In the genomic region with DNA sequence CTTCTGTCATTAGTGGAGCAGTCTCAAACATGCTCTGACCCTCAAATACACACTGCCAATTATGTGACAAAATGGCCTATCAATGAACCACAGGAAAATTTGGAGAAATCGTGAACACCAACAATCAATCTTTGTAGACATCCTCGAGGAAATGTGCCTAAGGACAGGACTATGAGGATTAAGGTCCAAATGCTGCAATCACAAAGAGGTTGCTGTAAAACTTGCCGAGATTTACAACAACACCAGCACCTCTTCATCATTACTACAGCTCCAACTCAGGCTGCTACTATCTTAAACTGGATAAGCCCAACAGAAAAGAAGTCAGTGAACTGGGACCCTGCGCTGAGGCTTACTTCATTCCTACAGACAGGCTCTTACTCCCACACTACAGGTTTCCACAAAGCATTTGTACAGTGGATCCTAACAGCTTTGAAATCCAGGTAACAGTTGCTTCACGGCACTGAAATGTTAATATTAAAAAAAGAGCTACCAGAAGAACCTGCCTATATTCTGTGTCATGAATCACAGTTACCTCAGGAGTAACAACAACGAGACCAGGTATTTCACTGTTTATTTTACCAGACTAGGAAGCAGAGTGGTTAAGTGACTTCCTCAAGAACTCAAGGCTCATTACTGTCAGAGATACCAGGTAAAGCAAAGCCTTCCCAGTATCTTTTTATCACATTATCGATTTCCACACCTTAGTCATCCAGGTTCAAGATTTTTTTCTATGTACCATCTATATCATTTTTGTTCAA, we compare ENCODE assay signal across 13 cellular contexts. TPM values are rescaled to one million over a fixed set of nuclear protein-coding genes. Genes with fewer than 3 reads are reported as not detected.
A peak's percentile ranks its signal among the peaks of the same experiment; 100 is the strongest.
DNase-seq lines count a peak whose midpoint lies in the region; ATAC-seq and TF ChIP-seq lines count a peak whose summit lies in the region.
"Had no signal": no experiment of that assay in that cellular context is flagged by ENCODE, and none has a peak within 500 bp of the region (broad histone marks: within the 10 kb centered on the region; RNA-seq: fewer than 3 reads in every experiment).

No MANE protein-coding gene starts in this region.

- H3K36me3 Mint-ChIP-seq in CD4-positive, CD25-positive, alpha-beta regulatory T cell = no peaks in the 10 kb centered on the region
- H3K36me3 Mint-ChIP-seq in natural killer cell (no peaks in the 10 kb centered on the region), osteocyte (ENCODE audit: unreplicated experiment) (no peaks in the 10 kb centered on the region)

- H3K27ac ChIP-seq in CD4-positive, CD25-positive, alpha-beta regulatory T cell (ENCODE audit: insufficient read depth, low read length, poor library complexity, severe bottlenecking) = no peak overlapping the region
- H3K27ac ChIP-seq in OCI-LY1 (ENCODE audit: low read depth, low read length, poor library complexity, severe bottlenecking) = peak overlapping the region; percentile 81
- H3K27ac ChIP-seq: SK-N-MC had no signal

- H3K4me3 ChIP-seq in CD4-positive, CD25-positive, alpha-beta regulatory T cell (ENCODE audit: low read depth, low read length) = peak overlapping the region; percentile 2
- H3K4me3 ChIP-seq in OCI-LY1 (ENCODE audit: low read depth, low read length, poor library complexity, severe bottlenecking) (no peak overlapping the region), epithelial cell of esophagus (ENCODE audit: low read length) (no peak overlapping the region)
- H3K4me3 ChIP-seq: SK-N-MC had no signal

- H3K79me2 ChIP-seq in OCI-LY1 (ENCODE audit: insufficient read depth, low read length) = peaks cover 59% of the 10 kb centered on the region

- peak overlapping the region in 2 of 3 donors; percentile 56 to 82 for H3K27ac Mint-ChIP-seq in CD4-positive, CD25-positive, alpha-beta regulatory T cell
- peak overlapping the region; percentile 84 to 91 for H3K27ac Mint-ChIP-seq in natural killer cell
- no peak overlapping the region for H3K27ac Mint-ChIP-seq in osteocyte (ENCODE audit: unreplicated experiment)
- H3K27ac Mint-ChIP-seq: activated naive CD4-positive, alpha-beta T cell treated with anti-CD3 and anti-CD28 coated beads for 36 hours had no signal

- no peaks in the 10 kb centered on the region for H3K36me3 ChIP-seq in CD4-positive, CD25-positive, alpha-beta regulatory T cell (ENCODE audit: control insufficient read depth, insufficient read depth, low read length)
- peaks cover 6% of the 10 kb centered on the region; the same call in 1 of the 2 replicates for H3K36me3 ChIP-seq in OCI-LY1 (ENCODE audit: insufficient read depth, low read length)

- peaks cover 65% of the 10 kb centered on the region for H3K4me1 ChIP-seq in CD4-positive, CD25-positive, alpha-beta regulatory T cell (ENCODE audit: control insufficient read depth, insufficient read depth, low read length, poor library complexity, severe bottlenecking)
- H3K4me1 ChIP-seq in OCI-LY1 (ENCODE audit: insufficient read depth, low read length, severe bottlenecking) = peaks cover 59% of the 10 kb centered on the region

- intact Hi-C loops in natural killer cell (cut with micrococcal nuclease) = no loop called here

- no peak for ATAC-seq in CD4-positive, CD25-positive, alpha-beta regulatory T cell (ENCODE audit: low read depth in 2 of 2)
- no peak for ATAC-seq in natural killer cell
- ATAC-seq in HG02981 (IDR thresholded peaks at IDR 0.05; ENCODE audit: unreplicated experiment) = no peak
- ATAC-seq in GM19463 (IDR thresholded peaks at IDR 0.05; ENCODE audit: unreplicated experiment) = no peak

- no peaks in the 10 kb centered on the region for H3F3A ChIP-seq in OCI-LY1 (ENCODE audit: insufficient read depth, low read length)

- no peaks in the 10 kb centered on the region for H3K9me2 ChIP-seq in OCI-LY1 (ENCODE audit: low read depth, low read length)

- H4K20me1 ChIP-seq in OCI-LY1 (ENCODE audit: insufficient read depth, low read length) = no peaks in the 10 kb centered on the region

- H2AFZ ChIP-seq in OCI-LY1 (ENCODE audit: low read length) = no peak overlapping the region

- H3K4me3 Mint-ChIP-seq in CD4-positive, CD25-positive, alpha-beta regulatory T cell = peak overlapping the region in 3 of 4 donors; percentile 3 to 48 (median 20)
- H3K4me3 Mint-ChIP-seq in natural killer cell = peak overlapping the region; percentile 78
- no peak overlapping the region for H3K4me3 Mint-ChIP-seq in osteocyte (ENCODE audit: unreplicated experiment)
- H3K4me3 Mint-ChIP-seq: activated naive CD4-positive, alpha-beta T cell treated with anti-CD3 and anti-CD28 coated beads for 36 hours had no signal

- peaks cover 55 to 71% (median 66%) of the 10 kb centered on the region in 4 donors for H3K4me1 Mint-ChIP-seq in CD4-positive, CD25-positive, alpha-beta regulatory T cell
- H3K4me1 Mint-ChIP-seq in natural killer cell (peaks cover 59 to 67% of the 10 kb centered on the region in 2 donors), osteocyte (ENCODE audit: unreplicated experiment) (peaks cover 23% of the 10 kb centered on the region)

- H3K27me3 ChIP-seq in CD4-positive, CD25-positive, alpha-beta regulatory T cell (ENCODE audit: control insufficient read depth, insufficient read depth, low read length) = no peaks in the 10 kb centered on the region
- no peaks in the 10 kb centered on the region for H3K27me3 ChIP-seq in OCI-LY1 (ENCODE audit: insufficient read depth, low read length)

- H3K9me3 Mint-ChIP-seq in CD4-positive, CD25-positive, alpha-beta regulatory T cell = no peaks in the 10 kb centered on the region
- no peaks in the 10 kb centered on the region for H3K9me3 Mint-ChIP-seq in natural killer cell
- H3K9me3 Mint-ChIP-seq in osteocyte (ENCODE audit: unreplicated experiment) = no peaks in the 10 kb centered on the region
- H3K9me3 Mint-ChIP-seq: activated naive CD4-positive, alpha-beta T cell treated with anti-CD3 and anti-CD28 coated beads for 36 hours had no signal

- no peaks in the 10 kb centered on the region for H3K9me3 ChIP-seq in CD4-positive, CD25-positive, alpha-beta regulatory T cell (ENCODE audit: control insufficient read depth in 2 of 2, low read length in 2 of 2)
- no peaks in the 10 kb centered on the region for H3K9me3 ChIP-seq in OCI-LY1 (ENCODE audit: low read length)

- DNase-seq in CD4-positive, CD25-positive, alpha-beta regulatory T cell = no peak
- DNase-seq in epithelial cell of esophagus (ENCODE audit: low read depth) (peak; percentile 77), natural killer cell (no peak), osteocyte (ENCODE audit: extremely low spot score, unreplicated experiment) (no peak), GM13977 (ENCODE audit: low spot score) (no peak)
- DNase-seq: activated naive CD4-positive, alpha-beta T cell treated with anti-CD3 and anti-CD28 coated beads for 36 hours; cortex of kidney; mesenchymal stem cell; NCI-H146 had no signal

- TF ChIP-seq CTCF in OCI-LY1 (IDR thresholded peaks at IDR 0.05; ENCODE audit: low read length) (no peak), epithelial cell of esophagus (IDR thresholded peaks at IDR 0.05; ENCODE audit: insufficient read depth, low read depth, low read length, missing control alignments) (no peak), natural killer cell (IDR thresholded peaks at IDR 0.05) (no peak), osteocyte (IDR thresholded peaks at IDR 0.05) (no peak), GM13977 (IDR thresholded peaks at IDR 0.05; ENCODE audit: extremely low read depth, insufficient read depth, missing control alignments) (no peak)

- in situ Hi-C loops in GM13977 (cut with MboI; ENCODE audit: low pct_unique_long_range_greater_than_20kb, low sequenced_read_pairs, unreplicated experiment) = no loop called here

- H3K9ac ChIP-seq in OCI-LY1 (ENCODE audit: low read length) = peak overlapping the region; percentile 26; the same call in 1 of the 2 replicates

- peak overlapping the region; percentile 44; the same call in 1 of the 2 replicates for H3K4me2 ChIP-seq in OCI-LY1 (ENCODE audit: low read length)

- no peaks in the 10 kb centered on the region for H3K27me3 Mint-ChIP-seq in CD4-positive, CD25-positive, alpha-beta regulatory T cell
- H3K27me3 Mint-ChIP-seq in natural killer cell (ENCODE audit: low read depth in 2 of 2) (no peaks in the 10 kb centered on the region), osteocyte (ENCODE audit: unreplicated experiment) (no peaks in the 10 kb centered on the region)

RNA-seq across cellular contexts. Expression of gene CACUL1, which starts 23.9 kb away (rescaled TPM):
- total RNA-seq in CD4-positive, CD25-positive, alpha-beta regulatory T cell = 24.6 TPM
- 10 to 100 TPM; 23.4 to 31.4 (median 24.7) TPM for polyA plus RNA-seq in CD4-positive, CD25-positive, alpha-beta regulatory T cell
- 10 to 100 TPM; 45.4 to 65.9 (median 47.6) TPM for total RNA-seq in natural killer cell
- 34.0 and 37.5 TPM in 2 replicates for total RNA-seq in osteocyte
